In the genomic region with DNA sequence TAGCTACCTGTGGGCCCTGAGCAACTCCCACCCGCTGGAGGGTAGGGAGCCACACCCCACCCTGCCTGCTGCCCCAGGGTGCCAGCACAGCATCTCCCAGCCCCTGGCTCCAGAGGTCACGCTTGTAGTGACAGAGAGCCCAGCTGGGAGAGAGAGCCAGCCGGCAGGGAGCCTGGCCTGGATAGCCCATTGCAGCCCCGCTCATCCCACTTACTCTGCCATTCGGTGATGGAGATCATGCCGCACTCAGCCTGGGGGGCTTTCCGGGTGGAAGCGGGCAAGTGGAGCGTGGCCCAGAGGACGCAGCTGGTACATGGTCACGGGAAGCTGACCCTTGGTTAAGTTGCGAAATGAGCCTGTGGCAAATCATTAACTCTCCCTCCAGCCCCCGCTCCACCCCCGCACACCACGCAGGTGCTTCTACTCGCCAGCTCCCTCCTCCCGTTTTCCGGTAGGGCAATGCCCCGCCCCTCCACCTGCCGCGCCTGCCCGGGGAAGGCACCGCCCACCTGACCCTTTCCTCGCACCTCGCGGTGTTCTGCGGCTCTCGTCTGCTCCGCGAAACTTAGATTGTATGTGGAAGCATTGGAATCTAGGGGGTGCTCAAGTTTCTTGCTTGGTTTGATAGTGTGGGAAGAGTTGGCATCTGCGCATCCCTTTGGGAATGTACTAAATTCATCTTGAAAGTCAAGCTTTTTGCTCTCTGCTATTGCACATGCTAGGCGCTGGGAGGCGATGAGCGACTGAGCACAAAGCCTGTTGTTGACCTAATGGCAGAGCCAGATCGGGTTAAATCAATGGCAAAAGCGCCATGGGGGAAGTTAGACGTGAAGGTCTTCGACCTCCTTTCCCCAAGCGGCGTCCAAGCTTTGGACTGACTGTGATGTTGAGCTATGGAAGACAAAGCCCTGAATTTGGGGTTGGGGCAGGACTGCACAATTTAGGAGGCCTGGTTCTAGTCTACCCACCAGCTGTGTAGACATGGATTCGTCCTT, we compare ENCODE assay signal across 1 cellular context.
TF ChIP-seq lines count a peak whose summit lies in the region.

GOLT1A (minus strand) TSS at position 321 of the 995 bp plus-strand sequence; CDS start at position 239, 82 bp downstream.

TF ChIP-seq in K562, 482 proteins besides CTCF, POLR2A, EP300 and RAD21 (continued from another document and continues in another):
- TF ChIP-seq AFF1 (IDR thresholded peaks at IDR 0.05; ENCODE audit: low read depth in 1 of 2, partially characterized antibody in 2 of 2), result no peak
- no peak for TF ChIP-seq ZNF778 (CRISPR knock-in tag; IDR thresholded peaks at IDR 0.05)
- TF ChIP-seq LARP7 (IDR thresholded peaks at IDR 0.05), result no peak
- no peak for TF ChIP-seq FOXJ2 (tag; IDR thresholded peaks at IDR 0.05)
- TF ChIP-seq HDAC3 (IDR thresholded peaks at IDR 0.05; ENCODE audit: borderline replicate concordance, partially characterized antibody), result no peak
- TF ChIP-seq RBFOX2 (IDR thresholded peaks at IDR 0.05; ENCODE audit: low read depth, low read length), result no peak
- no peak for TF ChIP-seq JUNB (CRISPR knock-in tag; conservative IDR thresholded peaks at IDR 0.05)
- TF ChIP-seq GATAD2B (IDR thresholded peaks at IDR 0.05; ENCODE audit: borderline replicate concordance), result no peak
- no peak for TF ChIP-seq ZNF217 (CRISPR knock-in tag; IDR thresholded peaks at IDR 0.05)
- TF ChIP-seq, protein P1, sequence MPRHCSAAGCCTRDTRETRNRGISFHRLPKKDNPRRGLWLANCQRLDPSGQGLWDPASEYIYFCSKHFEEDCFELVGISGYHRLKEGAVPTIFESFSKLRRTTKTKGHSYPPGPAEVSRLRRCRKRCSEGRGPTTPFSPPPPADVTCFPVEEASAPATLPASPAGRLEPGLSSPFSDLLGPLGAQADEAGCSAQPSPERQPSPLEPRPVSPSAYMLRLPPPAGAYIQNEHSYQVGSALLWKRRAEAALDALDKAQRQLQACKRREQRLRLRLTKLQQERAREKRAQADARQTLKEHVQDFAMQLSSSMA (CRISPR knock-in tag; IDR thresholded peaks at IDR 0.05), result no peak
- TF ChIP-seq ZNF134 (CRISPR knock-in tag; conservative IDR thresholded peaks at IDR 0.05), result no peak
- TF ChIP-seq POLR2G (IDR thresholded peaks at IDR 0.05; ENCODE audit: low read depth, low read length), result no peak
- TF ChIP-seq ZNF449 (CRISPR knock-in tag; IDR thresholded peaks at IDR 0.05), result no peak
- TF ChIP-seq HMG20B (CRISPR knock-in tag; IDR thresholded peaks at IDR 0.05), result no peak
- no peak for TF ChIP-seq CBFA2T3 (IDR thresholded peaks at IDR 0.05)
- TF ChIP-seq SRSF1 (IDR thresholded peaks at IDR 0.05; ENCODE audit: low read depth, low read length), result no peak
- no peak for TF ChIP-seq ZNF668 (CRISPR knock-in tag; IDR thresholded peaks at IDR 0.05)
- no peak for TF ChIP-seq THRAP3 (IDR thresholded peaks at IDR 0.05; ENCODE audit: borderline replicate concordance)
- TF ChIP-seq U2AF2 (optimal IDR thresholded peaks at IDR 0.05; ENCODE audit: low read depth, low read length), result no peak
- TF ChIP-seq EGR1 (conservative IDR thresholded peaks at IDR 0.05), result peak; percentile 85
- 0 out of 2 replicates have a peak, but pooled peaks have one; percentile 18 for TF ChIP-seq CEBPB (tag; IDR thresholded peaks at IDR 0.05)
- TF ChIP-seq, protein P2, sequence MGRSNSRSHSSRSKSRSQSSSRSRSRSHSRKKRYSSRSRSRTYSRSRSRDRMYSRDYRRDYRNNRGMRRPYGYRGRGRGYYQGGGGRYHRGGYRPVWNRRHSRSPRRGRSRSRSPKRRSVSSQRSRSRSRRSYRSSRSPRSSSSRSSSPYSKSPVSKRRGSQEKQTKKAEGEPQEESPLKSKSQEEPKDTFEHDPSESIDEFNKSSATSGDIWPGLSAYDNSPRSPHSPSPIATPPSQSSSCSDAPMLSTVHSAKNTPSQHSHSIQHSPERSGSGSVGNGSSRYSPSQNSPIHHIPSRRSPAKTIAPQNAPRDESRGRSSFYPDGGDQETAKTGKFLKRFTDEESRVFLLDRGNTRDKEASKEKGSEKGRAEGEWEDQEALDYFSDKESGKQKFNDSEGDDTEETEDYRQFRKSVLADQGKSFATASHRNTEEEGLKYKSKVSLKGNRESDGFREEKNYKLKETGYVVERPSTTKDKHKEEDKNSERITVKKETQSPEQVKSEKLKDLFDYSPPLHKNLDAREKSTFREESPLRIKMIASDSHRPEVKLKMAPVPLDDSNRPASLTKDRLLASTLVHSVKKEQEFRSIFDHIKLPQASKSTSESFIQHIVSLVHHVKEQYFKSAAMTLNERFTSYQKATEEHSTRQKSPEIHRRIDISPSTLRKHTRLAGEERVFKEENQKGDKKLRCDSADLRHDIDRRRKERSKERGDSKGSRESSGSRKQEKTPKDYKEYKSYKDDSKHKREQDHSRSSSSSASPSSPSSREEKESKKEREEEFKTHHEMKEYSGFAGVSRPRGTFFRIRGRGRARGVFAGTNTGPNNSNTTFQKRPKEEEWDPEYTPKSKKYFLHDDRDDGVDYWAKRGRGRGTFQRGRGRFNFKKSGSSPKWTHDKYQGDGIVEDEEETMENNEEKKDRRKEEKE (IDR thresholded peaks at IDR 0.05; ENCODE audit: borderline replicate concordance in 1 of 2, control insufficient read depth in 1 of 2, low read depth in 2 of 2, low read length in 1 of 2), result no peak
- no peak for TF ChIP-seq ZFP30 (CRISPR knock-in tag; IDR thresholded peaks at IDR 0.05; ENCODE audit: borderline replicate concordance)
- no peak for TF ChIP-seq PHB2 (IDR thresholded peaks at IDR 0.05; ENCODE audit: low read depth)
- TF ChIP-seq CSDE1 (IDR thresholded peaks at IDR 0.05), result no peak
- no peak for TF ChIP-seq ELF2 (CRISPR knock-in tag; IDR thresholded peaks at IDR 0.05)
- no peak for TF ChIP-seq SIRT6 (IDR thresholded peaks at IDR 0.05; ENCODE audit: low read depth, low read length)
- TF ChIP-seq ESRRA (IDR thresholded peaks at IDR 0.05; ENCODE audit: borderline replicate concordance, low read depth), result peak; percentile 15; the same call in 1 of the 2 replicates
- no peak for TF ChIP-seq IRF1 (CRISPR knock-in tag; IDR thresholded peaks at IDR 0.05; ENCODE audit: borderline replicate concordance)
- TF ChIP-seq PHB (CRISPR knock-in tag; IDR thresholded peaks at IDR 0.05), result no peak
- TF ChIP-seq ELF4 (CRISPR knock-in tag; IDR thresholded peaks at IDR 0.05), result no peak
- no peak for TF ChIP-seq NCOA4 (IDR thresholded peaks at IDR 0.05; ENCODE audit: partially characterized antibody)
- TF ChIP-seq STAT6 (CRISPR knock-in tag; IDR thresholded peaks at IDR 0.05), result no peak
- no peak for TF ChIP-seq BACH1 (tag; IDR thresholded peaks at IDR 0.05)
- peak; percentile 82 to 87 for TF ChIP-seq FOXA3 (CRISPR knock-in tag; conservative IDR thresholded peaks at IDR 0.05 in 1 of 2, IDR thresholded peaks at IDR 0.05 in 1 of 2)
- TF ChIP-seq RBM17 (IDR thresholded peaks at IDR 0.05; ENCODE audit: borderline replicate concordance, low read depth, low read length), result no peak
- TF ChIP-seq, protein P3, sequence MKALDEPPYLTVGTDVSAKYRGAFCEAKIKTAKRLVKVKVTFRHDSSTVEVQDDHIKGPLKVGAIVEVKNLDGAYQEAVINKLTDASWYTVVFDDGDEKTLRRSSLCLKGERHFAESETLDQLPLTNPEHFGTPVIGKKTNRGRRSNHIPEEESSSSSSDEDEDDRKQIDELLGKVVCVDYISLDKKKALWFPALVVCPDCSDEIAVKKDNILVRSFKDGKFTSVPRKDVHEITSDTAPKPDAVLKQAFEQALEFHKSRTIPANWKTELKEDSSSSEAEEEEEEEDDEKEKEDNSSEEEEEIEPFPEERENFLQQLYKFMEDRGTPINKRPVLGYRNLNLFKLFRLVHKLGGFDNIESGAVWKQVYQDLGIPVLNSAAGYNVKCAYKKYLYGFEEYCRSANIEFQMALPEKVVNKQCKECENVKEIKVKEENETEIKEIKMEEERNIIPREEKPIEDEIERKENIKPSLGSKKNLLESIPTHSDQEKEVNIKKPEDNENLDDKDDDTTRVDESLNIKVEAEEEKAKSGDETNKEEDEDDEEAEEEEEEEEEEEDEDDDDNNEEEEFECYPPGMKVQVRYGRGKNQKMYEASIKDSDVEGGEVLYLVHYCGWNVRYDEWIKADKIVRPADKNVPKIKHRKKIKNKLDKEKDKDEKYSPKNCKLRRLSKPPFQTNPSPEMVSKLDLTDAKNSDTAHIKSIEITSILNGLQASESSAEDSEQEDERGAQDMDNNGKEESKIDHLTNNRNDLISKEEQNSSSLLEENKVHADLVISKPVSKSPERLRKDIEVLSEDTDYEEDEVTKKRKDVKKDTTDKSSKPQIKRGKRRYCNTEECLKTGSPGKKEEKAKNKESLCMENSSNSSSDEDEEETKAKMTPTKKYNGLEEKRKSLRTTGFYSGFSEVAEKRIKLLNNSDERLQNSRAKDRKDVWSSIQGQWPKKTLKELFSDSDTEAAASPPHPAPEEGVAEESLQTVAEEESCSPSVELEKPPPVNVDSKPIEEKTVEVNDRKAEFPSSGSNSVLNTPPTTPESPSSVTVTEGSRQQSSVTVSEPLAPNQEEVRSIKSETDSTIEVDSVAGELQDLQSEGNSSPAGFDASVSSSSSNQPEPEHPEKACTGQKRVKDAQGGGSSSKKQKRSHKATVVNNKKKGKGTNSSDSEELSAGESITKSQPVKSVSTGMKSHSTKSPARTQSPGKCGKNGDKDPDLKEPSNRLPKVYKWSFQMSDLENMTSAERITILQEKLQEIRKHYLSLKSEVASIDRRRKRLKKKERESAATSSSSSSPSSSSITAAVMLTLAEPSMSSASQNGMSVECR (CRISPR knock-in tag; IDR thresholded peaks at IDR 0.05), result no peak
- TF ChIP-seq HMGN3 (IDR thresholded peaks at IDR 0.05; ENCODE audit: borderline replicate concordance, extremely low read depth, insufficient read length, low read depth, low read length), result no peak
- no peak for TF ChIP-seq SRSF7 (optimal IDR thresholded peaks at IDR 0.05; ENCODE audit: low read depth, low read length)
- TF ChIP-seq, protein P4, sequence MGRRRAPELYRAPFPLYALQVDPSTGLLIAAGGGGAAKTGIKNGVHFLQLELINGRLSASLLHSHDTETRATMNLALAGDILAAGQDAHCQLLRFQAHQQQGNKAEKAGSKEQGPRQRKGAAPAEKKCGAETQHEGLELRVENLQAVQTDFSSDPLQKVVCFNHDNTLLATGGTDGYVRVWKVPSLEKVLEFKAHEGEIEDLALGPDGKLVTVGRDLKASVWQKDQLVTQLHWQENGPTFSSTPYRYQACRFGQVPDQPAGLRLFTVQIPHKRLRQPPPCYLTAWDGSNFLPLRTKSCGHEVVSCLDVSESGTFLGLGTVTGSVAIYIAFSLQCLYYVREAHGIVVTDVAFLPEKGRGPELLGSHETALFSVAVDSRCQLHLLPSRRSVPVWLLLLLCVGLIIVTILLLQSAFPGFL (CRISPR knock-in tag; IDR thresholded peaks at IDR 0.05), result no peak
- TF ChIP-seq L3MBTL2 (IDR thresholded peaks at IDR 0.05), result peak; percentile 93
